ENCODE assay signal across 8 cellular contexts in the genomic region with DNA sequence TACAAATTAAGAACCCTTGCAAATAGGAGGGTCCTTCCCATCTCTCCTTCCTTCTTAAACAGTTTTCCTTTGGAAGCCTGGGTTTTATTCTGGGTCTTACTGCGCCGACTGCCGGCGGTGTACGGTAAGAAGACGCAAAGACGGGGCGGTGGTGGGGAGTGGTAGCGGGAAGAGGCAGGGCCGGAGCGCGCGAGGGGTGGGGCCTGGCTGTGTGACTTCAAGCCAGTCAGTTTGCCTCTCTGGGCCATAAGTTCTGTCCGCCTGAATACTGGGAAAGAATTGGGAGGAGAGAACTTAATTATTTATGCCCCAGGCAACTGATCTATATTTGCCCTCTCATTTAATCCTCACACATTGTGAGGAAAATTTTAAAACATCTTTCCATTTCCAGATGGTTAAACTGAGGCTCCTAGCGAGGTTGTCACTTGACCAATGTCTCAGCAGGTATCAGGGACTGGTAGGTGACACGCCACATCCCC. TPM values are rescaled to one million over a fixed set of nuclear protein-coding genes. Genes with fewer than 3 reads are reported as not detected.
DNase-seq lines count a peak whose midpoint lies in the region; ATAC-seq and TF ChIP-seq lines count a peak whose summit lies in the region.

No MANE protein-coding gene starts in this region.

- H3K4me1 ChIP-seq in Karpas-422 (ENCODE audit: low read length) (peaks cover 18% of the 10 kb centered on the region), RWPE2 (ENCODE audit: insufficient read depth, poor library complexity, severe bottlenecking) (peaks cover 2% of the 10 kb centered on the region), neutrophil (ENCODE audit: control insufficient read depth in 1 of 2, insufficient read depth in 1 of 2, low read depth in 1 of 2, low read length in 1 of 2) (peaks cover 19 to 20% of the 10 kb centered on the region in 2 experiments), thymus (ENCODE audit: control insufficient read depth, insufficient read depth, low read length) (no peaks in the 10 kb centered on the region)

- under 1% methylated on average over 16 of the region's 16 CpGs for WGBS in thymus

- H3K27me3 ChIP-seq in Karpas-422 (ENCODE audit: low read length) (no peaks in the 10 kb centered on the region), RWPE2 (ENCODE audit: insufficient read depth, poor library complexity, severe bottlenecking) (no peaks in the 10 kb centered on the region), neutrophil (no peaks in the 10 kb centered on the region), thymus (ENCODE audit: control insufficient read depth, insufficient read depth) (no peaks in the 10 kb centered on the region)

- no peaks in the 10 kb centered on the region for H4K20me1 ChIP-seq in Karpas-422 (ENCODE audit: insufficient read depth, low read depth, low read length)

- peak overlapping the region; percentile 67 for H3K4me2 ChIP-seq in Karpas-422 (ENCODE audit: low read depth, low read length, poor library complexity, severe bottlenecking)

- H3K36me3 ChIP-seq in Karpas-422 (ENCODE audit: insufficient read depth, low read length), result no peaks in the 10 kb centered on the region
- H3K36me3 ChIP-seq in RWPE2 (ENCODE audit: low read depth), result no peaks in the 10 kb centered on the region
- H3K36me3 ChIP-seq in neutrophil, result no peaks in the 10 kb centered on the region
- H3K36me3 ChIP-seq in thymus (ENCODE audit: control insufficient read depth, insufficient read depth), result peaks cover under 1% of the 10 kb centered on the region

- H3K4me3 ChIP-seq in Karpas-422 (ENCODE audit: low read length) (peak overlapping the region; percentile 74), RWPE2 (ENCODE audit: severe bottlenecking) (peak overlapping the region; percentile 62), neutrophil (ENCODE audit: low read depth in 1 of 2, low read length in 1 of 2) (peak overlapping the region; percentile 69 to 70), thymus (ENCODE audit: low read length) (peak overlapping the region; percentile 70)

- H3K79me2 ChIP-seq in Karpas-422 (ENCODE audit: low read length), result peaks cover 19% of the 10 kb centered on the region

- peak; percentile 66 for ATAC-seq in RWPE2 (ENCODE audit: low read depth)

- H3K9me3 ChIP-seq in Karpas-422 (ENCODE audit: low read length) (no peaks in the 10 kb centered on the region), RWPE2 (ENCODE audit: severe bottlenecking) (no peaks in the 10 kb centered on the region), neutrophil (no peaks in the 10 kb centered on the region), thymus (ENCODE audit: control insufficient read depth) (no peaks in the 10 kb centered on the region)

- DNase-seq in GM20000 (ENCODE audit: low spot score) (peak; percentile 71), Karpas-422 (peak; percentile 87), RWPE2 (ENCODE audit: low spot score) (peak; percentile 73), foreskin melanocyte (peak; percentile 69)
- DNase-seq in activated naive CD4-positive, alpha-beta T cell treated with Interleukin-2 at 50 U/mL for 16 hours, result peak; percentile 79

- peak overlapping the region; percentile 70; the same call in 1 of the 2 replicates for H2AFZ ChIP-seq in Karpas-422 (ENCODE audit: low read length)

- peak; percentile 74 for TF ChIP-seq CTCF in C4-2B (conservative IDR thresholded peaks at IDR 0.05)
- no peak for TF ChIP-seq CTCF in GM20000 (IDR thresholded peaks at IDR 0.05; ENCODE audit: extremely low read depth, missing control alignments)
- peak; percentile 66 for TF ChIP-seq CTCF in RWPE2 (IDR thresholded peaks at IDR 0.05; ENCODE audit: poor library complexity, severe bottlenecking)
- TF ChIP-seq CTCF in neutrophil (IDR thresholded peaks at IDR 0.05), result peak; percentile 56

- H3K27ac ChIP-seq in C4-2B, result peak overlapping the region; percentile 89
- H3K27ac ChIP-seq in Karpas-422 (ENCODE audit: low read length), result peak overlapping the region; percentile 54
- peak overlapping the region; percentile 76 for H3K27ac ChIP-seq in RWPE2 (ENCODE audit: poor library complexity, severe bottlenecking)
- peak overlapping the region; percentile 65 for H3K27ac ChIP-seq in neutrophil
- peak overlapping the region; percentile 90 for H3K27ac ChIP-seq in thymus (ENCODE audit: low read depth)

- no peaks in the 10 kb centered on the region for H3K9me2 ChIP-seq in Karpas-422 (replicated peaks; ENCODE audit: insufficient read depth, low read length)

- H3K9ac ChIP-seq in Karpas-422 (ENCODE audit: low read length), result peak overlapping the region; percentile 59

RNA-seq across cellular contexts. Expression of a gene that starts 0.7 kb away (rescaled TPM):
- total RNA-seq in Karpas-422 (2014; rRNA removed; shearing (Covaris generic); ENCODE audit: low replicate concordance), result 14.3 and 27.9 TPM in 2 replicates
- 16.6 TPM for polyA plus RNA-seq in thymus

RNA-seq across cellular contexts. Expression of a gene that starts 11.0 kb away (rescaled TPM):
- 44.6 and 68.5 TPM in 2 replicates for total RNA-seq in Karpas-422 (2014; rRNA removed; shearing (Covaris generic); ENCODE audit: low replicate concordance)
- 256 TPM for polyA plus RNA-seq in thymus

RNA-seq across cellular contexts. Expression of a gene that starts 44.6 kb away (rescaled TPM):
- 0.36 and 0.71 TPM in 2 replicates for total RNA-seq in Karpas-422 (2014; rRNA removed; shearing (Covaris generic); ENCODE audit: low replicate concordance)
- 1.5 TPM for polyA plus RNA-seq in thymus

Comparison
In these comparisons a context has a peak if more than half of its experiments do, and no peak if none do; other contexts are left out.
1. Peak in every context shown above with its lines: DNase-seq, ATAC-seq, H3K4me3 ChIP-seq and H3K27ac ChIP-seq.